9 cellular contexts compared by ENCODE assay signal in genomic region chr11:129192150-129192549, GRCh38. TPM values are rescaled to one million over a fixed set of nuclear protein-coding genes. Genes with fewer than 3 reads are reported as not detected.
A peak's percentile ranks its signal among the peaks of the same experiment; 100 is the strongest.
DNase-seq lines count a peak whose midpoint lies in the region; TF ChIP-seq lines count a peak whose summit lies in the region.
"Had no signal": no experiment of that assay in that cellular context is flagged by ENCODE, and none has a peak within 500 bp of the region (broad histone marks: within the 10 kb centered on the region; RNA-seq: fewer than 3 reads in every experiment).

ARHGAP32 (minus strand) TSS chr11:129192325; CDS start chr11:129192198, 127 bp downstream.

- H3K36me3 Mint-ChIP-seq in activated naive CD8-positive, alpha-beta T cell treated with anti-CD3 and anti-CD28 coated beads for 36 hours, result no peaks in the 10 kb centered on the region

- H3K4me1 ChIP-seq in stomach, result peaks cover 15 to 31% (median 23%) of the 10 kb centered on the region in 4 donors
- no peaks in the 10 kb centered on the region for H3K4me1 ChIP-seq in right atrium auricular region
- H3K4me1 ChIP-seq: heart left ventricle had no signal

- H3K9me3 Mint-ChIP-seq in activated naive CD8-positive, alpha-beta T cell treated with anti-CD3 and anti-CD28 coated beads for 36 hours, result no peaks in the 10 kb centered on the region

- H3K27me3 ChIP-seq in kidney epithelial cell (ENCODE audit: control insufficient read depth, insufficient read depth, low read length), result no peaks in the 10 kb centered on the region
- H3K27me3 ChIP-seq in stomach, result no peaks in the 10 kb centered on the region
- no peaks in the 10 kb centered on the region for H3K27me3 ChIP-seq in right atrium auricular region
- H3K27me3 ChIP-seq: heart left ventricle had no signal

- no peak for TF ChIP-seq CTCF in LNCaP clone FGC (IDR thresholded peaks at IDR 0.05; ENCODE audit: control insufficient read depth, extremely low read depth, insufficient read depth)
- no peak for TF ChIP-seq CTCF in kidney epithelial cell (IDR thresholded peaks at IDR 0.05; ENCODE audit: insufficient read depth, low read length, poor library complexity, severe bottlenecking)
- TF ChIP-seq CTCF in stomach (IDR thresholded peaks at IDR 0.05), result no peak
- TF ChIP-seq CTCF in right atrium auricular region (IDR thresholded peaks at IDR 0.05), result no peak

- peak within 1 kb of the TSS; percentile 48 for H3K4me3 ChIP-seq in LNCaP clone FGC (ENCODE audit: low read depth, low read length)
- H3K4me3 ChIP-seq in kidney epithelial cell (ENCODE audit: low read depth, low read length), result no peak within 1 kb of the TSS
- no peak within 1 kb of the TSS for H3K4me3 ChIP-seq in stomach
- H3K4me3 ChIP-seq in right atrium auricular region, result no peak within 1 kb of the TSS
- H3K4me3 ChIP-seq: heart left ventricle had no signal

- intact Hi-C loops in stomach (cut with DNase I; ENCODE audit: low total_unique reads), result no loop called here

- H3K36me3 ChIP-seq in kidney epithelial cell (ENCODE audit: control insufficient read depth, insufficient read depth, low read length), result no peaks in the 10 kb centered on the region
- no peaks in the 10 kb centered on the region for H3K36me3 ChIP-seq in stomach
- H3K36me3 ChIP-seq in right atrium auricular region, result no peaks in the 10 kb centered on the region
- H3K36me3 ChIP-seq: heart left ventricle had no signal

- H3K9me3 ChIP-seq in stomach, result no peaks in the 10 kb centered on the region
- H3K9me3 ChIP-seq in right atrium auricular region, result no peaks in the 10 kb centered on the region

- H3K27ac ChIP-seq in stomach (no peak within 1 kb of the TSS), right atrium auricular region (no peak within 1 kb of the TSS)
- H3K27ac ChIP-seq: heart left ventricle had no signal

- no peak for TF ChIP-seq POLR2A in stomach (IDR thresholded peaks at IDR 0.05)

- no peaks in the 10 kb centered on the region for H3K4me1 Mint-ChIP-seq in activated naive CD8-positive, alpha-beta T cell treated with anti-CD3 and anti-CD28 coated beads for 36 hours

- no peak within 1 kb of the TSS for H3K4me3 Mint-ChIP-seq in activated naive CD8-positive, alpha-beta T cell treated with anti-CD3 and anti-CD28 coated beads for 36 hours

- TF ChIP-seq EP300 in stomach (IDR thresholded peaks at IDR 0.05), result no peak

- no peaks in the 10 kb centered on the region for H3K27me3 Mint-ChIP-seq in activated naive CD8-positive, alpha-beta T cell treated with anti-CD3 and anti-CD28 coated beads for 36 hours

- WGBS in stomach, 5 donors, result 72 to 95% (median 82%) methylated on average over 2 of the region's 2 CpGs

- H3K27ac Mint-ChIP-seq in activated naive CD8-positive, alpha-beta T cell treated with anti-CD3 and anti-CD28 coated beads for 36 hours, result no peak within 1 kb of the TSS

- peak; percentile 35 for DNase-seq in LNCaP clone FGC (ENCODE audit: low read depth)
- peak; percentile 17 for DNase-seq in activated naive CD8-positive, alpha-beta T cell treated with anti-CD3 and anti-CD28 coated beads for 36 hours
- DNase-seq in kidney epithelial cell (ENCODE audit: low read depth), result peak; percentile 12
- DNase-seq in stomach, result no peak
- no peak for DNase-seq in right atrium auricular region (ENCODE audit: low spot score)
- no peak for DNase-seq in NCI-H1930 (lab: John Stamatoyannopoulos, UW)
- DNase-seq in NCI-H526 treated with DMSO at 0.1 percent for 48 hours (lab: John Stamatoyannopoulos, UW), result no peak
- DNase-seq: heart left ventricle, NCI-H2227 treated with DMSO at 0.1 percent for 48 hours had no signal

RNA-seq across cellular contexts. Expression of gene ARHGAP32, which starts in this region (rescaled TPM):
- 1 to 10 TPM; 6.5 to 7.4 TPM for total RNA-seq in activated naive CD8-positive, alpha-beta T cell treated with anti-CD3 and anti-CD28 coated beads for 36 hours
- total RNA-seq in kidney epithelial cell, result 15.4 and 17.5 TPM in 2 replicates
- total RNA-seq in stomach, result 10 to 100 TPM; 30.0 to 70.1 (median 45.5) TPM
- 1 to 10 TPM; 2.9 to 4.6 (median 4.3) TPM for polyA plus RNA-seq in stomach
- 10 to 100 TPM in 1 of 2 donors, 1 to 10 TPM in 1; 5.2 to 10.5 TPM for total RNA-seq in right atrium auricular region

Comparison
In these comparisons a context has a peak if more than half of its experiments do, and no peak if none do; other contexts are left out.
1. DNase-seq: peak in LNCaP clone FGC (single experiment), activated naive CD8-positive, alpha-beta T cell treated with anti-CD3 and anti-CD28 coated beads for 36 hours (single experiment) and kidney epithelial cell (single experiment); none in stomach (single experiment), right atrium auricular region (single experiment), NCI-H1930 (0 of 2) and NCI-H526 treated with DMSO at 0.1 percent for 48 hours (single experiment).